In the genomic region with DNA sequence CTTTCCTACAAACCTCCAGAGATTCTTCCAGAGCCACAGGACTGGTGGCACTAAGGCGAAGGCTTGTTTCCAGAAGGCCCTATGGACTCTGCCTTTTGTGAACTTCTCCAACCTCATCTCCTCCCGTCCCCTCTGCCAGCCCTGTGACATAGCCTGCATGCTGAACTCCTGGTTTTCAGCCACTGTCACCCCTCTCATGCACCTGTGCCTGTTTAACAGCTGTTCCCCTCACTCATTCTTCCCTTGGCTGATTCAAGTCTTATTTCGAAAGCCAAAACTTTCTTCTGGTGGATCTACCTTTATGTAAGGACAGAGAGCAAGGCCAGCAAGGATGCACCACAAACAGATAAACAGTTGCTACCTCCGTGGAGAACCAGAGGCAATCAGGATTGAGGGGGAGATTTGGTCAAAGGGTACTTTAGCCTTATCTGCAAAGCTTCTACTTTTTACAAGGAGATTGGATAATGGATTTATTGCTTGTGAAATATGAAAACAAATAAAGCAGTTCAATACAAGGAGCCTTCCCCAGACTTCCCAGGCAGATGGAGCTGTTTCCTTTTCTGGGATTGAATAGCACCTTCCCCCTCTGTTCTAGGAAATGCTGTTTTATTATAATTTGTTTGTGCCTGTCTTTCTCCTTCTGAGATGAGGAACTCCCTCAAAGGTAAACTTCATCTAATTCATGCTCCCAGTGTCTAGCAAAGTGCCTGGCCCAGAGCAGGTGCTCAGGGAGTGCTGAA, we compare ENCODE assay signal across 23 cellular contexts. TPM values are rescaled to one million over a fixed set of nuclear protein-coding genes. Genes with fewer than 3 reads are reported as not detected.
"Had no signal": no experiment of that assay in that cellular context is flagged by ENCODE, and none has a peak within 500 bp of the region (broad histone marks: within the 10 kb centered on the region; RNA-seq: fewer than 3 reads in every experiment).

No MANE protein-coding gene starts in this region.

- H3K4me3 ChIP-seq: adrenal gland, body of pancreas, Peyer's patch had no signal

- H3K9me3 Mint-ChIP-seq: activated naive CD8-positive, alpha-beta T cell treated with anti-CD3 and anti-CD28 coated beads, Interleukin-2, amount 10 ng/mL, durations not matched to agents 7 days and 5 days; T-helper 1 cell treated with Interleukin-12 subunit alpha and Interleukin-12 subunit beta and Interleukin-4 antibody, amounts not matched to agents 30 μg/mL and 1 μg/mL, for 36 hours; WTC11 had no signal

- DNase-seq: activated CD4-positive, alpha-beta T cell treated with anti-CD3 and anti-CD28 coated beads for 48 hours; activated CD4-positive, alpha-beta T cell treated with anti-CD3 and anti-CD28 coated beads, Interleukin-2, amount 50 U/mL, for 4 hours; activated CD4-positive, CD25-positive, alpha-beta regulatory T cell treated with anti-CD3 and anti-CD28 coated beads, Interleukin-2, amount 50 U/mL, for 72 hours; activated CD8-positive, alpha-beta memory T cell treated with anti-CD3 and anti-CD28 coated beads, Interleukin-2, amount 50 U/mL, for 48 hours; activated CD8-positive, alpha-beta T cell treated with anti-CD3 and anti-CD28 coated beads, Interleukin-2, amount 10 ng/mL, durations not matched to agents 7 days and 5 days; activated naive CD4-positive, alpha-beta T cell treated with anti-CD3 and anti-CD28 coated beads, Interleukin-2, amount 50 U/mL, for 16 hours; activated naive CD8-positive, alpha-beta T cell treated with anti-CD3 and anti-CD28 coated beads, Interleukin-2, amount 10 ng/mL, durations not matched to agents 7 days and 5 days; activated T-cell treated with anti-CD3 and anti-CD28 coated beads, Interleukin-2, amount 50 U/mL, for 1 hour; adrenal gland; anterior cingulate cortex; body of pancreas; NCI-H1105 treated with DMSO at 0.1 percent for 48 hours; NCI-H1436 treated with DMSO at 0.1 percent for 48 hours; NCI-H187; NCI-H2081; NCI-H510A treated with DMSO at 0.1 percent for 48 hours; NCI-H69; NK-92 treated with Interleukin-12 subunit alpha and Interleukin-12 subunit beta, amount 100 ng/mL, for 24 hours; Peyer's patch; SHP77 had no signal

- ATAC-seq: activated CD8-positive, alpha-beta T cell treated with anti-CD3 and anti-CD28 coated beads, Interleukin-2, amount 10 ng/mL, durations not matched to agents 7 days and 5 days; body of pancreas; WTC11 had no signal

- H3K36me3 Mint-ChIP-seq: activated naive CD8-positive, alpha-beta T cell treated with anti-CD3 and anti-CD28 coated beads, Interleukin-2, amount 10 ng/mL, durations not matched to agents 7 days and 5 days; WTC11 had no signal

- H3K27ac ChIP-seq: adrenal gland, body of pancreas, Peyer's patch had no signal

- H3K4me3 Mint-ChIP-seq: activated CD8-positive, alpha-beta T cell treated with anti-CD3 and anti-CD28 coated beads, Interleukin-2, amount 10 ng/mL, durations not matched to agents 7 days and 5 days; activated naive CD8-positive, alpha-beta T cell treated with anti-CD3 and anti-CD28 coated beads, Interleukin-2, amount 10 ng/mL, durations not matched to agents 7 days and 5 days; T-helper 1 cell treated with Interleukin-12 subunit alpha and Interleukin-12 subunit beta and Interleukin-4 antibody, amounts not matched to agents 30 μg/mL and 1 μg/mL, for 36 hours; WTC11 had no signal

- H3K27ac Mint-ChIP-seq: activated CD8-positive, alpha-beta T cell treated with anti-CD3 and anti-CD28 coated beads, Interleukin-2, amount 10 ng/mL, durations not matched to agents 7 days and 5 days; activated naive CD8-positive, alpha-beta T cell treated with anti-CD3 and anti-CD28 coated beads, Interleukin-2, amount 10 ng/mL, durations not matched to agents 7 days and 5 days; T-helper 1 cell treated with Interleukin-12 subunit alpha and Interleukin-12 subunit beta and Interleukin-4 antibody, amounts not matched to agents 30 μg/mL and 1 μg/mL, for 36 hours; WTC11 had no signal

RNA-seq across cellular contexts. Expression of a gene that starts 5.7 kb away (rescaled TPM):
- total RNA-seq: activated CD8-positive, alpha-beta T cell treated with anti-CD3 and anti-CD28 coated beads, Interleukin-2, amount 10 ng/mL, durations not matched to agents 7 days and 5 days; body of pancreas; bronchial epithelial cell; Peyer's patch had no signal
